In the genomic region with DNA sequence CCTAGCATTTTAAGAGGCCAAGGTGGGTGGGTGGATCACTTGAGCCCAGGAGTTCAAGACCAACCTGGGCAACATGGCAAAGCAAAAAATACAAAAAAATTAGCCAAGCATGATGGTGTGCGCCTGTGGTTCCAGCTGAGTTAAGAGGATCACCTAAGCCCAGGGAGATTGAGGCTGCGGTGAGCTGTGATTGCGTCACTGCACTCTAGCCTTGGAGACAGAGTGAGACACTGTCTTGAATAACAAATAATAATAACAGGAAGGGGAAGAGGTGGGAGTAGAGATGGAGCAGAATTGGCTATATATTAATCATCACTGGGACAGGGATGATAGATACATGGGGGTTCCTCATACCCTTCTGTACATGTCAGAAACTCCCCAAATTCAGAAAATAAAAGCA, we compare ENCODE assay signal across 1 cellular context.
A peak's percentile ranks its signal among the peaks of the same experiment; 100 is the strongest.
TF ChIP-seq lines count a peak whose summit lies in the region.

No MANE protein-coding gene starts in this region.

TF ChIP-seq in HepG2, 621 proteins besides CTCF, POLR2A, EP300 and RAD21:
- TF ChIP-seq CEBPB (IDR thresholded peaks at IDR 0.05; ENCODE audit: borderline replicate concordance, low read depth, low read length), result peak; percentile 69; the same call in 1 of the 2 replicates
- no peak for TF ChIP-seq HNRNPH1 (optimal IDR thresholded peaks at IDR 0.05; ENCODE audit: low read depth, low read length)
- TF ChIP-seq ZNF777 (CRISPR knock-in tag; IDR thresholded peaks at IDR 0.05), result no peak
- TF ChIP-seq, protein P1, sequence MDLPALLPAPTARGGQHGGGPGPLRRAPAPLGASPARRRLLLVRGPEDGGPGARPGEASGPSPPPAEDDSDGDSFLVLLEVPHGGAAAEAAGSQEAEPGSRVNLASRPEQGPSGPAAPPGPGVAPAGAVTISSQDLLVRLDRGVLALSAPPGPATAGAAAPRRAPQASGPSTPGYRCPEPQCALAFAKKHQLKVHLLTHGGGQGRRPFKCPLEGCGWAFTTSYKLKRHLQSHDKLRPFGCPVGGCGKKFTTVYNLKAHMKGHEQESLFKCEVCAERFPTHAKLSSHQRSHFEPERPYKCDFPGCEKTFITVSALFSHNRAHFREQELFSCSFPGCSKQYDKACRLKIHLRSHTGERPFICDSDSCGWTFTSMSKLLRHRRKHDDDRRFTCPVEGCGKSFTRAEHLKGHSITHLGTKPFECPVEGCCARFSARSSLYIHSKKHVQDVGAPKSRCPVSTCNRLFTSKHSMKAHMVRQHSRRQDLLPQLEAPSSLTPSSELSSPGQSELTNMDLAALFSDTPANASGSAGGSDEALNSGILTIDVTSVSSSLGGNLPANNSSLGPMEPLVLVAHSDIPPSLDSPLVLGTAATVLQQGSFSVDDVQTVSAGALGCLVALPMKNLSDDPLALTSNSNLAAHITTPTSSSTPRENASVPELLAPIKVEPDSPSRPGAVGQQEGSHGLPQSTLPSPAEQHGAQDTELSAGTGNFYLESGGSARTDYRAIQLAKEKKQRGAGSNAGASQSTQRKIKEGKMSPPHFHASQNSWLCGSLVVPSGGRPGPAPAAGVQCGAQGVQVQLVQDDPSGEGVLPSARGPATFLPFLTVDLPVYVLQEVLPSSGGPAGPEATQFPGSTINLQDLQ (CRISPR knock-in tag; IDR thresholded peaks at IDR 0.05), result no peak
- no peak for TF ChIP-seq ELF3 (CRISPR knock-in tag; IDR thresholded peaks at IDR 0.05)
- TF ChIP-seq ZNF790 (CRISPR knock-in tag; IDR thresholded peaks at IDR 0.05; ENCODE audit: borderline replicate concordance), result no peak
- no peak for TF ChIP-seq RBAK (CRISPR knock-in tag; IDR thresholded peaks at IDR 0.05)
- TF ChIP-seq ZFP62 (CRISPR knock-in tag; IDR thresholded peaks at IDR 0.05), result no peak
- TF ChIP-seq ZNF891 (CRISPR knock-in tag; IDR thresholded peaks at IDR 0.05), result no peak
- peak; percentile 66 for TF ChIP-seq CEBPG (CRISPR knock-in tag; IDR thresholded peaks at IDR 0.05)
- TF ChIP-seq ZNF296 (CRISPR knock-in tag; conservative IDR thresholded peaks at IDR 0.05), result no peak
- TF ChIP-seq, protein P2, sequence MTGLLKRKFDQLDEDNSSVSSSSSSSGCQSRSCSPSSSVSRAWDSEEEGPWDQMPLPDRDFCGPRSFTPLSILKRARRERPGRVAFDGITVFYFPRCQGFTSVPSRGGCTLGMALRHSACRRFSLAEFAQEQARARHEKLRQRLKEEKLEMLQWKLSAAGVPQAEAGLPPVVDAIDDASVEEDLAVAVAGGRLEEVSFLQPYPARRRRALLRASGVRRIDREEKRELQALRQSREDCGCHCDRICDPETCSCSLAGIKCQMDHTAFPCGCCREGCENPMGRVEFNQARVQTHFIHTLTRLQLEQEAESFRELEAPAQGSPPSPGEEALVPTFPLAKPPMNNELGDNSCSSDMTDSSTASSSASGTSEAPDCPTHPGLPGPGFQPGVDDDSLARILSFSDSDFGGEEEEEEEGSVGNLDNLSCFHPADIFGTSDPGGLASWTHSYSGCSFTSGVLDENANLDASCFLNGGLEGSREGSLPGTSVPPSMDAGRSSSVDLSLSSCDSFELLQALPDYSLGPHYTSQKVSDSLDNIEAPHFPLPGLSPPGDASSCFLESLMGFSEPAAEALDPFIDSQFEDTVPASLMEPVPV (CRISPR knock-in tag; IDR thresholded peaks at IDR 0.05), result no peak
